ENCODE assay signal across 8 cellular contexts in genomic region chr1:204517382-204517781, GRCh38. TPM values are rescaled to one million over a fixed set of nuclear protein-coding genes. Genes with fewer than 3 reads are reported as not detected.
DNase-seq lines count a peak whose midpoint lies in the region; ATAC-seq and TF ChIP-seq lines count a peak whose summit lies in the region.
"Not testable (repeated sequence)": the region's sequence is repeated elsewhere in the genome, so short reads cannot be mapped to it uniquely, and the experiment has no call there.

No MANE protein-coding gene starts in this region.

- not testable (repeated sequence) for H4K20me1 ChIP-seq in mammary epithelial cell (ENCODE audit: insufficient read depth, low read length)

- not testable (repeated sequence) for H3K9ac ChIP-seq in mammary epithelial cell (ENCODE audit: insufficient read depth, low read length)

- CTCF ChIA-PET in CD4-positive, alpha-beta memory T cell (lab: Charles Lee; ENCODE audit: partially characterized antibody), result interaction anchor here (0.5 to 5.5 kb wide), 5 partner anchors 10 to 1579 kb away, joined by 3 to 63 read pairs (median 11); no protein-coding TSS in a partner anchor
- CTCF ChIA-PET in WTC11 (lab: Charles Lee), result interaction anchor here (1.2 to 2.7 kb wide), 4 partner anchors 11 to 290 kb away, joined by 3 to 22 read pairs (median 6); no protein-coding TSS in a partner anchor
- CTCF ChIA-PET in mammary epithelial cell (lab: Charles Lee; ENCODE audit: low non-redundant PET), result not testable (repeated sequence)

- in situ Hi-C loops in mammary epithelial cell (cut with MboI; ENCODE audit: low sequenced_read_pairs in 2 of 2), result not testable (repeated sequence)

- H3K36me3 Mint-ChIP-seq in CD4-positive, alpha-beta memory T cell, result peaks cover 19 to 25% of the 10 kb centered on the region in 2 donors
- H3K36me3 Mint-ChIP-seq in WTC11 (peaks cover 30% of the 10 kb centered on the region), mesothelial cell of epicardium (peaks cover 14% of the 10 kb centered on the region), type B pancreatic cell (peaks cover 18% of the 10 kb centered on the region)
- not testable (repeated sequence) for H3K36me3 Mint-ChIP-seq in glutamatergic neuron (ENCODE audit: unreplicated experiment)

- not testable (repeated sequence) for H3K36me3 ChIP-seq in CD4-positive, alpha-beta memory T cell (ENCODE audit: insufficient read depth, low read length); mammary epithelial cell (ENCODE audit: insufficient read depth, low read length)
- H3K36me3 ChIP-seq in KOPT-K1 (ENCODE audit: insufficient read depth, low read length), result peaks cover 20% of the 10 kb centered on the region

- 88% methylated on average over 19 of the region's 19 CpGs for WGBS in mammary epithelial cell (ENCODE audit: low coverage, missing lambda C conversion rate)

- not testable (repeated sequence) for H3K4me3 Mint-ChIP-seq in CD4-positive, alpha-beta memory T cell; WTC11; mesothelial cell of epicardium
- H3K4me3 Mint-ChIP-seq in glutamatergic neuron (ENCODE audit: unreplicated experiment), result peak overlapping the region; percentile 67
- peak overlapping the region; percentile 79 for H3K4me3 Mint-ChIP-seq in type B pancreatic cell

- intact Hi-C loops in CD4-positive, alpha-beta memory T cell (cut with micrococcal nuclease), result loop anchor here (2.0 to 5.0 kb wide), 2 partner anchors 27 to 50 kb away; no protein-coding TSS in a partner anchor
- intact Hi-C loops in mammary epithelial cell (cut with micrococcal nuclease), result not testable (repeated sequence)

- peaks cover 34 to 77% (median 41%) of the 10 kb centered on the region in 4 donors for H3K4me1 Mint-ChIP-seq in CD4-positive, alpha-beta memory T cell
- peaks cover 12% of the 10 kb centered on the region for H3K4me1 Mint-ChIP-seq in WTC11
- H3K4me1 Mint-ChIP-seq in glutamatergic neuron (ENCODE audit: low read depth, unreplicated experiment), result not testable (repeated sequence)
- H3K4me1 Mint-ChIP-seq in mesothelial cell of epicardium, result peaks cover 21% of the 10 kb centered on the region
- H3K4me1 Mint-ChIP-seq in type B pancreatic cell (ENCODE audit: unreplicated experiment), result peaks cover 22% of the 10 kb centered on the region

- H3K27ac Mint-ChIP-seq in CD4-positive, alpha-beta memory T cell; glutamatergic neuron (ENCODE audit: unreplicated experiment): not testable (repeated sequence)
- peak overlapping the region; percentile 45; the same call in 1 of the 2 replicates for H3K27ac Mint-ChIP-seq in WTC11
- H3K27ac Mint-ChIP-seq in mesothelial cell of epicardium, result peak overlapping the region; percentile 81
- peak overlapping the region; percentile 66 for H3K27ac Mint-ChIP-seq in type B pancreatic cell

- not testable (repeated sequence) for ATAC-seq in WTC11

- BruUV-seq in mammary epithelial cell (replicated peaks; lab: Mats Ljungman, UMichigan), result not testable (repeated sequence)

- peak overlapping the region; percentile 39 for H3K4me2 ChIP-seq in mammary epithelial cell (ENCODE audit: insufficient read depth, low read depth, low read length)

- TF ChIP-seq CTCF in WTC11 (IDR thresholded peaks at IDR 0.05); mammary epithelial cell (conservative IDR thresholded peaks at IDR 0.05 in 1 of 2, IDR thresholded peaks at IDR 0.05 in 1 of 2; ENCODE audit: extremely low read depth in 1 of 2, insufficient read depth in 1 of 2, low read depth in 1 of 2, low read length in 2 of 2); glutamatergic neuron (IDR thresholded peaks at IDR 0.05; ENCODE audit: partially characterized antibody, unreplicated experiment); mesothelial cell of epicardium (IDR thresholded peaks at IDR 0.05; ENCODE audit: unreplicated experiment); type B pancreatic cell (conservative IDR thresholded peaks at IDR 0.05): not testable (repeated sequence)

- not testable (repeated sequence) for H3K9me3 Mint-ChIP-seq in CD4-positive, alpha-beta memory T cell; WTC11; glutamatergic neuron (ENCODE audit: unreplicated experiment); mesothelial cell of epicardium; type B pancreatic cell

- H3K4me3 ChIP-seq in CD4-positive, alpha-beta memory T cell (ENCODE audit: low read length in 2 of 2), result peak overlapping the region; percentile 67 to 72
- H3K4me3 ChIP-seq in mammary epithelial cell (replicated peaks in 1 of 3; ENCODE audit: insufficient read depth in 1 of 3, low read depth in 2 of 3, low read length in 3 of 3) (peak overlapping the region; percentile 56 to 86 (median 64)), skeletal muscle cell (ENCODE audit: low read depth, low read length) (peak overlapping the region; percentile 87)

- peaks cover 89% of the 10 kb centered on the region for H3K4me1 ChIP-seq in CD4-positive, alpha-beta memory T cell (ENCODE audit: insufficient read depth, low read length)
- peaks cover 13% of the 10 kb centered on the region for H3K4me1 ChIP-seq in mammary epithelial cell (ENCODE audit: insufficient read depth, low read length)

- peak overlapping the region; percentile 98 for H3K27ac ChIP-seq in CD4-positive, alpha-beta memory T cell (ENCODE audit: low read depth, low read length)
- peak overlapping the region; percentile 96 for H3K27ac ChIP-seq in KOPT-K1 (ENCODE audit: low read depth, low read length, poor library complexity, severe bottlenecking)
- not testable (repeated sequence) for H3K27ac ChIP-seq in mammary epithelial cell (ENCODE audit: insufficient read depth, low read depth, low read length)

- not testable (repeated sequence) for H2AFZ ChIP-seq in mammary epithelial cell (ENCODE audit: low read depth, low read length)

- peak in 1 of 5 donors; percentile 48 for DNase-seq in CD4-positive, alpha-beta memory T cell
- not testable (repeated sequence) for DNase-seq in WTC11 (ENCODE audit: low spot score); mammary epithelial cell; glutamatergic neuron; mesothelial cell of epicardium (ENCODE audit: low spot score in 2 of 2, unreplicated experiment in 2 of 2); skeletal muscle cell (ENCODE audit: low read depth); type B pancreatic cell (ENCODE audit: extremely low spot score, unreplicated experiment)

- H3K27me3 ChIP-seq in CD4-positive, alpha-beta memory T cell (ENCODE audit: insufficient read depth, low read length); mammary epithelial cell (ENCODE audit: insufficient read depth, low read length): not testable (repeated sequence)

- not testable (repeated sequence) for H3K27me3 Mint-ChIP-seq in CD4-positive, alpha-beta memory T cell; WTC11 (ENCODE audit: low read depth); glutamatergic neuron (ENCODE audit: unreplicated experiment); mesothelial cell of epicardium (ENCODE audit: low read depth); type B pancreatic cell

- H3K9me3 ChIP-seq in CD4-positive, alpha-beta memory T cell (ENCODE audit: control insufficient read depth in 1 of 2, low read length in 2 of 2); KOPT-K1 (ENCODE audit: insufficient read depth, low read length, poor library complexity, severe bottlenecking); mammary epithelial cell (replicated peaks; ENCODE audit: insufficient read depth, low read length): not testable (repeated sequence)

- POLR2A ChIA-PET in CD4-positive, alpha-beta memory T cell (lab: Charles Lee; ENCODE audit: partially characterized antibody), result interaction anchor here (0.7 to 12.9 kb wide), 9 partner anchors 9 to 48 kb away, joined by 3 to 208 read pairs (median 13); partner anchors contain the start of gene PIK3C2B
- POLR2A ChIA-PET in WTC11 (lab: Charles Lee), result interaction anchor here (1.5 to 2.2 kb wide), 2 partner anchors 11 to 39 kb away, joined by 4 to 38 read pairs; no protein-coding TSS in a partner anchor

- peaks cover 50% of the 10 kb centered on the region for H3K79me2 ChIP-seq in mammary epithelial cell (ENCODE audit: insufficient read depth, low read length)

- dilution Hi-C loops in mammary epithelial cell (cut with HindIII; ENCODE audit: low sequenced_read_pairs), result not testable (repeated sequence)

RNA-seq across cellular contexts. Expression of gene MDM4, which starts 1.2 kb away (rescaled TPM):
- 100 to 1,000 TPM; 213 to 237 TPM for total RNA-seq in CD4-positive, alpha-beta memory T cell
- 10 to 100 TPM in 1 of 2 donors, 1 to 10 TPM in 1; 7.7 to 26.8 TPM for polyA plus RNA-seq in CD4-positive, alpha-beta memory T cell
- total RNA-seq in WTC11 (2021) (73.5 to 76.2 TPM (median 74.1 TPM) in 3 replicates), mammary epithelial cell (10 to 100 TPM; 21.7 to 37.1 TPM), glutamatergic neuron (ENCODE audit: unreplicated experiment) (93.9 TPM), mesothelial cell of epicardium (132 to 154 TPM (median 136 TPM) in 3 replicates), type B pancreatic cell (ENCODE audit: low replicate concordance) (70.0 and 101 TPM in 2 replicates)
- 5.1 TPM for polyA plus RNA-seq in mammary epithelial cell
- polyA minus RNA-seq in mammary epithelial cell, result 7.7 TPM

RNA-seq across cellular contexts. Expression of gene PIK3C2B, which starts 22.8 kb away (rescaled TPM):
- 10 to 100 TPM; 43.4 to 46.9 TPM for total RNA-seq in CD4-positive, alpha-beta memory T cell
- 1 to 10 TPM in 1 of 2 donors, under 1 TPM in 1; 0.13 to 4.1 TPM for polyA plus RNA-seq in CD4-positive, alpha-beta memory T cell
- total RNA-seq in WTC11 (2021) (20.8 to 27.7 TPM (median 22.6 TPM) in 3 replicates), mammary epithelial cell (10 to 100 TPM in 1 of 2 donors, 1 to 10 TPM in 1; 7.5 to 14.5 TPM), glutamatergic neuron (ENCODE audit: unreplicated experiment) (156 TPM), mesothelial cell of epicardium (36.3 to 39.6 TPM (median 39.5 TPM) in 3 replicates), type B pancreatic cell (ENCODE audit: low replicate concordance) (55.1 and 77.5 TPM in 2 replicates)
- 6.0 TPM for polyA plus RNA-seq in mammary epithelial cell
- 9.3 TPM for polyA minus RNA-seq in mammary epithelial cell
